In the genomic region with DNA sequence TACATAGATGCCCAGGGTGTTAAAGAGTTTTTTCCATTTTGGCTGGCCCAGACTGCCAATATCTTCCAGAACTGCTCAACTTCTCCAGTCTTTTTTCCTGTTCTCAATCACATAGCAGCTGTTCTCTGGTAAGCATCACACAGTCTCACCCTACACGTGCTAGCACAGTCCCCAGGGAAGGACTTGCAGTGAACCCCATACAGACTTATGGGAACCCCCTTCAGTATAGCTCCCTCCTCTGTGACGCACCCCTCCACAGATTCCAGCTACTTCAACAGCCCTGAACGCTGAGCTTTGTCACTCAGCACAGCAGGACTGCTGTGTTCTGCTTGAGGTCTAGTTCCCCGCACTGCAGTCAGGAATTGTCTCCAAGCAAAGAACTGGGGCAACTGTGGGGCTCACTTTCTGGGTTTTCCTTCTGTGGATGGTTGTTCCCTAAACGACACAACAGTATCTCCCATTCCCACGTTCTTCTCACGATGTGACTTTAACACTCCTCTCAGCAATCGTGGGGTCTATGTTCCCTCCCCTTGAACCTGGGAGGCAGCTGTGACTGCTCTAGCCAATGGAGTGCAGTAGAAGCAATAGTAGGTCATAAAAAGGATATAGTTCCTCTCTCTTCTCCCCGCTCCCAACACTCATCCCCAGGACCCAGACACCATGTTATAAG, we compare ENCODE assay signal across 20 cellular contexts. TPM values are rescaled to one million over a fixed set of nuclear protein-coding genes. Genes with fewer than 3 reads are reported as not detected.
"Had no signal": no experiment of that assay in that cellular context is flagged by ENCODE, and none has a peak within 500 bp of the region (broad histone marks: within the 10 kb centered on the region; RNA-seq: fewer than 3 reads in every experiment).

No MANE protein-coding gene starts in this region.

- H3K9me3 ChIP-seq: prostate gland, stomach, tibial artery, vagina had no signal

- FAIRE-seq: islet of Langerhans, TTC549 had no signal

- DNase-seq: activated CD4-positive, alpha-beta T cell treated with anti-CD3 and anti-CD28 coated beads, Interleukin-2, amount 10 ng/mL, durations not matched to agents 7 days and 5 days; activated CD4-positive, CD25-positive, alpha-beta regulatory T cell; activated CD8-positive, alpha-beta memory T cell treated with anti-CD3 and anti-CD28 coated beads, Interleukin-2, amount 50 U/mL, for 48 hours; activated gamma-delta T cell; activated T-cell treated with anti-CD3 and anti-CD28 coated beads, Interleukin-2, amount 50 U/mL, for 72 hours; caudate nucleus; effector CD8-positive, alpha-beta T cell; left ventricle myocardium superior; right cardiac atrium; stomach; tibial artery had no signal

- H3K27ac Mint-ChIP-seq: activated CD4-positive, alpha-beta T cell treated with anti-CD3 and anti-CD28 coated beads, Interleukin-2, amount 10 ng/mL, durations not matched to agents 7 days and 5 days; activated naive CD4-positive, alpha-beta T cell treated with anti-CD3 and anti-CD28 coated beads, Interleukin-2, amount 50 U/mL, for 72 hours; activated T-cell treated with anti-CD3 and anti-CD28 coated beads, Interleukin-2, amount 50 U/mL, for 72 hours; T-helper 1 cell treated with Interleukin-12 subunit alpha and Interleukin-12 subunit beta and Interleukin-4 antibody, amounts not matched to agents 30 μg/mL and 1 μg/mL, for 36 hours had no signal

- H3K27ac ChIP-seq: prostate gland, vagina had no signal

- ATAC-seq: activated naive CD4-positive, alpha-beta T cell treated with anti-CD3 and anti-CD28 coated beads, Interleukin-2, amount 50 U/mL, for 72 hours; activated T-cell treated with anti-CD3 and anti-CD28 coated beads, Interleukin-2, amount 50 U/mL, for 72 hours; left ventricle myocardium superior; right cardiac atrium; SK-N-SH treated with all-trans-retinoic acid at 6 μM for 48 hours had no signal

- H3K36me3 Mint-ChIP-seq: activated naive CD4-positive, alpha-beta T cell treated with anti-CD3 and anti-CD28 coated beads, Interleukin-2, amount 50 U/mL, for 72 hours had no signal

- H3K27me3 ChIP-seq: tibial artery, vagina had no signal

- H3K36me3 ChIP-seq: prostate gland, stomach, tibial artery, vagina had no signal

- H3K4me3 ChIP-seq: prostate gland, stomach, tibial artery, vagina had no signal

- H3K9me3 Mint-ChIP-seq: activated CD4-positive, alpha-beta T cell treated with anti-CD3 and anti-CD28 coated beads, Interleukin-2, amount 10 ng/mL, durations not matched to agents 7 days and 5 days; activated naive CD4-positive, alpha-beta T cell treated with anti-CD3 and anti-CD28 coated beads, Interleukin-2, amount 50 U/mL, for 72 hours; activated T-cell treated with anti-CD3 and anti-CD28 coated beads, Interleukin-2, amount 50 U/mL, for 72 hours; neural crest cell; T-helper 1 cell treated with Interleukin-12 subunit alpha and Interleukin-12 subunit beta and Interleukin-4 antibody, amounts not matched to agents 30 μg/mL and 1 μg/mL, for 36 hours had no signal

- H3K4me1 ChIP-seq: prostate gland had no signal

- H3K4me3 Mint-ChIP-seq: activated CD4-positive, alpha-beta T cell treated with anti-CD3 and anti-CD28 coated beads, Interleukin-2, amount 10 ng/mL, durations not matched to agents 7 days and 5 days; activated T-cell treated with anti-CD3 and anti-CD28 coated beads, Interleukin-2, amount 50 U/mL, for 72 hours; neural crest cell; T-helper 1 cell treated with Interleukin-12 subunit alpha and Interleukin-12 subunit beta and Interleukin-4 antibody, amounts not matched to agents 30 μg/mL and 1 μg/mL, for 36 hours had no signal

RNA-seq across cellular contexts. Expression of gene MMP28, which starts 3.6 kb away (rescaled TPM):
- total RNA-seq: activated CD4-positive, alpha-beta T cell treated with anti-CD3 and anti-CD28 coated beads, Interleukin-2, amount 10 ng/mL, durations not matched to agents 7 days and 5 days had no signal

RNA-seq across cellular contexts. Expression of gene C17orf50, which starts 31.1 kb away (rescaled TPM):
- total RNA-seq: activated CD4-positive, alpha-beta T cell treated with anti-CD3 and anti-CD28 coated beads, Interleukin-2, amount 10 ng/mL, durations not matched to agents 7 days and 5 days; activated naive CD4-positive, alpha-beta T cell treated with anti-CD3 and anti-CD28 coated beads, Interleukin-2, amount 50 U/mL, for 72 hours; activated T-cell treated with anti-CD3 and anti-CD28 coated beads, Interleukin-2, amount 50 U/mL, for 72 hours; left ventricle myocardium superior; osteoblast; right cardiac atrium; stomach; vagina had no signal
- polyA plus RNA-seq: stomach had no signal

RNA-seq across cellular contexts. Expression of gene GAS2L2, which starts 38.8 kb away (rescaled TPM):
- total RNA-seq: activated CD4-positive, alpha-beta T cell treated with anti-CD3 and anti-CD28 coated beads, Interleukin-2, amount 10 ng/mL, durations not matched to agents 7 days and 5 days; osteoblast; prostate gland; vagina had no signal
